Comparison of ENCODE assay signal across 21 cellular contexts in the genomic region with DNA sequence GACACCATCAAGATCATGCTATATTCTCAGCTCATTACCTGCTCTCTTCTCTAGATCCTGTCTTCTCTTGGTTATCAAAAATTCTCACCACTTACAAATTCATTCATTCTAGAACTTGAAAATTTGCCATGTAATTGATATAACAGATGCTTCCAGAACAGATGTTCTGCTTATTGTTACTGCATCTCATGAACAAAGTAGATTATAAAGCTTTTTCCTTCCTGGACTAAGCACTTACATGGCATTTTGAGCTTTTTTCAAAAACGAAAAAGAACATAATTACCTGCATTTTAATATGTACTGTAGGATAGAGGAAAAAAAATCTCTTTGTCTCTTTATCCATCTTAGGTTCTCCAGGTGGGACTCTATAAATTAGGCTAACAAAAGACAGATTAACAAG.
"Had no signal": no experiment of that assay in that cellular context is flagged by ENCODE, and none has a peak within 500 bp of the region (broad histone marks: within the 10 kb centered on the region; RNA-seq: fewer than 3 reads in every experiment).

No MANE protein-coding gene starts in this region.

- H3K4me1 ChIP-seq: gastroesophageal sphincter, spleen, suprapubic skin had no signal

- H3K27ac ChIP-seq: gastroesophageal sphincter, spleen, suprapubic skin, tibial artery had no signal

- H3K4me3 ChIP-seq: gastroesophageal sphincter, spleen, suprapubic skin, tibial artery had no signal

- H3K9me3 ChIP-seq: gastroesophageal sphincter, spleen, suprapubic skin, tibial artery had no signal

- FAIRE-seq: endothelial cell of umbilical vein had no signal

- DNase-seq: activated CD4-positive, alpha-beta T cell treated with anti-CD3 and anti-CD28 coated beads for 1 hour; activated CD4-positive, alpha-beta T cell treated with anti-CD3 and anti-CD28 coated beads, Interleukin-2, amount 10 ng/mL, durations not matched to agents 7 days and 5 days; activated CD8-positive, alpha-beta T cell treated with anti-CD3 and anti-CD28 coated beads for 36 hours; activated gamma-delta T cell treated with Interleukin-2 at 50 U/mL for 16 hours; activated naive CD4-positive, alpha-beta T cell treated with anti-CD3 and anti-CD28 coated beads, Interleukin-2, amount 50 U/mL, for 16 hours; activated T-cell treated with anti-CD3 and anti-CD28 coated beads, Interleukin-2, amount 50 U/mL, for 4 hours; amniotic stem cell; caudate nucleus; cortex of kidney; head of caudate nucleus; hippocampal formation; natural killer cell; posterior cingulate gyrus; right cardiac atrium; spleen; stimulated activated naive CD4-positive, alpha-beta T cell; tibial artery had no signal

- H3K27me3 ChIP-seq: gastroesophageal sphincter, spleen, suprapubic skin, tibial artery had no signal

- H3K36me3 ChIP-seq: gastroesophageal sphincter, spleen, suprapubic skin, tibial artery had no signal

- ATAC-seq: activated CD8-positive, alpha-beta T cell treated with anti-CD3 and anti-CD28 coated beads for 36 hours; activated T-cell treated with anti-CD3 and anti-CD28 coated beads, Interleukin-2, amount 50 U/mL, for 4 hours; activated T-helper 17 cell treated with anti-CD3 and anti-CD28 coated beads, Interleukin-2, amount 50 U/mL, for 72 hours; gastroesophageal sphincter; natural killer cell; right cardiac atrium had no signal
